Comparison of ENCODE assay signal across 17 cellular contexts in genomic region chr14:77197988-77198387, GRCh38. TPM values are rescaled to one million over a fixed set of nuclear protein-coding genes. Genes with fewer than 3 reads are reported as not detected.
DNase-seq lines count a peak whose midpoint lies in the region; ATAC-seq, FAIRE-seq and TF ChIP-seq lines count a peak whose summit lies in the region.
"Had no signal": no experiment of that assay in that cellular context is flagged by ENCODE, and none has a peak within 500 bp of the region (broad histone marks: within the 10 kb centered on the region; RNA-seq: fewer than 3 reads in every experiment).

No MANE protein-coding gene starts in this region.

- CTCF ChIA-PET in activated naive CD4-positive, alpha-beta T cell treated with anti-CD3 and anti-CD28 coated beads, Interleukin-2, amount 10 ng/mL, durations not matched to agents 7 days and 5 days (lab: Charles Lee) = no interaction called here

- no peaks in the 10 kb centered on the region for H3K4me1 ChIP-seq in RWPE2 (ENCODE audit: insufficient read depth, poor library complexity, severe bottlenecking)
- H3K4me1 ChIP-seq: Caco-2 had no signal

- no peak overlapping the region for H3K27ac ChIP-seq in RWPE2 (ENCODE audit: poor library complexity, severe bottlenecking)
- H3K27ac ChIP-seq: GM23248 had no signal

- no peaks in the 10 kb centered on the region for H3K9me3 Mint-ChIP-seq in chondrocyte (ENCODE audit: low read depth)
- H3K9me3 Mint-ChIP-seq in activated naive CD4-positive, alpha-beta T cell treated with anti-CD3 and anti-CD28 coated beads, Interleukin-2, amount 10 ng/mL, durations not matched to agents 7 days and 5 days = no peaks in the 10 kb centered on the region
- H3K9me3 Mint-ChIP-seq: CD8-positive, alpha-beta T cell had no signal

- H3K27me3 ChIP-seq in RWPE2 (ENCODE audit: insufficient read depth, poor library complexity, severe bottlenecking) = no peaks in the 10 kb centered on the region

- FAIRE-seq in urothelium cell line (lab: Jason Lieb, UNC) = peak; percentile 61
- FAIRE-seq: G401.6, GM12892, H1 had no signal

- H3K27me3 Mint-ChIP-seq in chondrocyte (ENCODE audit: low read depth) = peaks cover 19% of the 10 kb centered on the region
- H3K27me3 Mint-ChIP-seq in activated naive CD4-positive, alpha-beta T cell treated with anti-CD3 and anti-CD28 coated beads, Interleukin-2, amount 10 ng/mL, durations not matched to agents 7 days and 5 days = peaks cover 22% of the 10 kb centered on the region

- intact Hi-C loops in posterior vena cava (cut with DNase I) = no loop called here

- peaks cover 9% of the 10 kb centered on the region for H3K36me3 Mint-ChIP-seq in chondrocyte (ENCODE audit: low read depth)
- no peaks in the 10 kb centered on the region for H3K36me3 Mint-ChIP-seq in activated naive CD4-positive, alpha-beta T cell treated with anti-CD3 and anti-CD28 coated beads, Interleukin-2, amount 10 ng/mL, durations not matched to agents 7 days and 5 days
- H3K36me3 Mint-ChIP-seq: CD8-positive, alpha-beta T cell had no signal

- no peak overlapping the region for H3K4me3 Mint-ChIP-seq in chondrocyte (ENCODE audit: unreplicated experiment)
- no peak overlapping the region for H3K4me3 Mint-ChIP-seq in activated naive CD4-positive, alpha-beta T cell treated with anti-CD3 and anti-CD28 coated beads, Interleukin-2, amount 10 ng/mL, durations not matched to agents 7 days and 5 days
- H3K4me3 Mint-ChIP-seq: CD8-positive, alpha-beta T cell had no signal

- H3K9me3 ChIP-seq in RWPE2 (ENCODE audit: severe bottlenecking) = no peaks in the 10 kb centered on the region
- H3K9me3 ChIP-seq: Caco-2 had no signal

- no peak for TF ChIP-seq CTCF in RWPE2 (IDR thresholded peaks at IDR 0.05; ENCODE audit: poor library complexity, severe bottlenecking)
- no peak for TF ChIP-seq CTCF in chondrocyte (IDR thresholded peaks at IDR 0.05)

- no peaks in the 10 kb centered on the region for H3K36me3 ChIP-seq in RWPE2 (ENCODE audit: low read depth)

- ATAC-seq in RWPE2 (ENCODE audit: low read depth) = no peak
- ATAC-seq: CD8-positive, alpha-beta T cell had no signal

- peak; percentile 52 for DNase-seq in RWPE2 (ENCODE audit: low spot score)
- peak; percentile 37 for DNase-seq in chondrocyte (ENCODE audit: low spot score)
- DNase-seq in posterior vena cava (ENCODE audit: low spot score) = peak; percentile 38
- DNase-seq in urothelium cell line (ENCODE audit: low spot score) = no peak
- DNase-seq in activated naive CD4-positive, alpha-beta T cell treated with anti-CD3 and anti-CD28 coated beads, Interleukin-2, amount 10 ng/mL, durations not matched to agents 7 days and 5 days = no peak
- no peak for DNase-seq in NCI-H1694 treated with DMSO at 0.1 percent for 48 hours (lab: John Stamatoyannopoulos, UW)
- DNase-seq: Caco-2; CD8-positive, alpha-beta T cell; DMS153; DND-41; GM23248; H7; HCEC 1CT had no signal

- H3K4me3 ChIP-seq in RWPE2 (ENCODE audit: severe bottlenecking) = no peak overlapping the region
- H3K4me3 ChIP-seq: GM23248 had no signal

- no peaks in the 10 kb centered on the region for H3K4me1 Mint-ChIP-seq in chondrocyte (ENCODE audit: low read depth)
- H3K4me1 Mint-ChIP-seq in activated naive CD4-positive, alpha-beta T cell treated with anti-CD3 and anti-CD28 coated beads, Interleukin-2, amount 10 ng/mL, durations not matched to agents 7 days and 5 days = no peaks in the 10 kb centered on the region

- no peak overlapping the region for H3K27ac Mint-ChIP-seq in chondrocyte (ENCODE audit: unreplicated experiment)
- no peak overlapping the region for H3K27ac Mint-ChIP-seq in activated naive CD4-positive, alpha-beta T cell treated with anti-CD3 and anti-CD28 coated beads, Interleukin-2, amount 10 ng/mL, durations not matched to agents 7 days and 5 days
- H3K27ac Mint-ChIP-seq: CD8-positive, alpha-beta T cell had no signal

RNA-seq across cellular contexts. Expression of gene TMEM63C, which starts 16.4 kb away (rescaled TPM):
- total RNA-seq in chondrocyte = 7.6 to 10.3 TPM (median 8.7 TPM) in 3 replicates
- total RNA-seq in posterior vena cava = not detected
- total RNA-seq: GM23248 had no signal

RNA-seq across cellular contexts. Expression of gene ZDHHC22, which starts 56.4 kb away (rescaled TPM):
- 0.13 to 0.30 TPM (median 0.15 TPM) in 3 replicates for total RNA-seq in chondrocyte
- total RNA-seq in posterior vena cava = not detected
- total RNA-seq: A172; Caco-2; CD8-positive, alpha-beta T cell; GM23248 had no signal

Comparison
In these comparisons a context has a peak if more than half of its experiments do, and no peak if none do; other contexts are left out.
1. DNase-seq: peak in RWPE2 (single experiment), chondrocyte (single experiment) and posterior vena cava (single experiment); none in urothelium cell line (single experiment), activated naive CD4-positive, alpha-beta T cell treated with anti-CD3 and anti-CD28 coated beads, Interleukin-2, amount 10 ng/mL, durations not matched to agents 7 days and 5 days (single experiment) and NCI-H1694 treated with DMSO at 0.1 percent for 48 hours (single experiment).